In genomic region chr20:1467082-1467354, GRCh38 we compare ENCODE assay signal across 9 cellular contexts. TPM values are rescaled to one million over a fixed set of nuclear protein-coding genes. Genes with fewer than 3 reads are reported as not detected.
DNase-seq lines count a peak whose midpoint lies in the region; ATAC-seq and TF ChIP-seq lines count a peak whose summit lies in the region.
"Had no signal": no experiment of that assay in that cellular context is flagged by ENCODE, and none has a peak within 500 bp of the region (broad histone marks: within the 10 kb centered on the region; RNA-seq: fewer than 3 reads in every experiment).

No MANE protein-coding gene starts in this region.

- no TSS peak for BruUV-seq in Panc1 (replicated peaks; lab: Mats Ljungman, UMichigan)

- CTCF ChIA-PET in Panc1 (lab: Charles Lee) = interaction anchor here (4.1 kb wide), 1 partner anchor 37 kb away, joined by 16 read pairs; no protein-coding TSS in a partner anchor

- POLR2A ChIA-PET in Panc1 (lab: Charles Lee) = interaction anchor here (1.1 kb wide), 1 partner anchor 75 kb away, joined by 14 read pairs; no protein-coding TSS in a partner anchor

- H3K4me3 ChIP-seq in GM12865 (ENCODE audit: low read depth, low read length) = peak overlapping the region; percentile 22; the same call in 1 of the 2 replicates
- peak overlapping the region; percentile 52 to 88; a peak in 3 of 4 replicates for H3K4me3 ChIP-seq in Panc1 (ENCODE audit: low read depth in 2 of 2, low read length in 2 of 2)
- peak overlapping the region; percentile 77 to 95 (median 85) for H3K4me3 ChIP-seq in esophagus muscularis mucosa
- peak overlapping the region; percentile 77 to 97 (median 92) for H3K4me3 ChIP-seq in sigmoid colon

- TF ChIP-seq POLR2A in esophagus muscularis mucosa (IDR thresholded peaks at IDR 0.05; ENCODE audit: low read depth) (no peak), sigmoid colon (IDR thresholded peaks at IDR 0.05) (no peak)

- no peaks in the 10 kb centered on the region for H3K9me3 ChIP-seq in Panc1 (ENCODE audit: control insufficient read depth, insufficient read depth, low read depth, low read length)
- no peaks in the 10 kb centered on the region for H3K9me3 ChIP-seq in esophagus muscularis mucosa
- no peaks in the 10 kb centered on the region for H3K9me3 ChIP-seq in sigmoid colon
- H3K9me3 ChIP-seq: SJCRH30 had no signal

- 7% methylated on average over 7 of the region's 7 CpGs for WGBS in esophagus muscularis mucosa
- WGBS in sigmoid colon, 2 donors = 2 to 4% methylated on average over 7 of the region's 7 CpGs

- ATAC-seq in Panc1 = no peak

- H3K27me3 ChIP-seq in Panc1 (ENCODE audit: control insufficient read depth, insufficient read depth, low read length) (no peaks in the 10 kb centered on the region), esophagus muscularis mucosa (peaks cover 0 to 5% (median 0%) of the 10 kb centered on the region in 4 donors), sigmoid colon (no peaks in the 10 kb centered on the region)
- H3K27me3 ChIP-seq: SJCRH30 had no signal

- peaks cover 31% of the 10 kb centered on the region for H3K4me1 ChIP-seq in Panc1 (ENCODE audit: control insufficient read depth, insufficient read depth, low read length)
- peaks cover 36 to 61% (median 51%) of the 10 kb centered on the region in 4 donors for H3K4me1 ChIP-seq in esophagus muscularis mucosa
- peaks cover 0 to 45% (median 35%) of the 10 kb centered on the region in 4 donors for H3K4me1 ChIP-seq in sigmoid colon

- intact Hi-C loops in Panc1 (cut with micrococcal nuclease; ENCODE audit: unreplicated experiment) = loop anchor here (2.0 to 5.0 kb wide), 2 partner anchors 140 to 348 kb away; partner anchors contain the start of genes PSMF1 and SDCBP2
- intact Hi-C loops in esophagus muscularis mucosa (cut with DNase I) = loop anchor here (2.0 to 10.0 kb wide), 5 partner anchors 75 to 998 kb away; partner anchors contain the start of genes FKBP1A, PSMF1 and SDCBP2
- intact Hi-C loops in sigmoid colon (cut with DNase I) = loop anchor here (2.0 to 5.0 kb wide), 5 partner anchors 74 to 1005 kb away; partner anchors contain the start of genes CSNK2A1, FKBP1A, PSMF1 and SNRPB

- TF ChIP-seq EP300 in esophagus muscularis mucosa (IDR thresholded peaks at IDR 0.05) (no peak), sigmoid colon (IDR thresholded peaks at IDR 0.05) (no peak)

- TF ChIP-seq CTCF in GM12865 (IDR thresholded peaks at IDR 0.05; ENCODE audit: insufficient read depth, low read depth, low read length, missing control alignments) = no peak
- TF ChIP-seq CTCF in Panc1 (IDR thresholded peaks at IDR 0.05) = peak; percentile 55
- TF ChIP-seq CTCF in esophagus muscularis mucosa (IDR thresholded peaks at IDR 0.05) = no peak
- TF ChIP-seq CTCF in sigmoid colon (IDR thresholded peaks at IDR 0.05) = no peak

- no peak overlapping the region; the same call in 1 of the 2 replicates for H3K27ac ChIP-seq in Panc1 (ENCODE audit: low read length)
- peak overlapping the region; percentile 76 to 89 (median 83) for H3K27ac ChIP-seq in esophagus muscularis mucosa (replicated peaks in 1 of 4)
- peak overlapping the region; percentile 84 to 89 (median 87) for H3K27ac ChIP-seq in sigmoid colon

- DNase-seq in GM12865 (ENCODE audit: low read depth) (no peak), Panc1 (ENCODE audit: low read depth, low spot score) (no peak), esophagus muscularis mucosa (ENCODE audit: extremely low spot score) (no peak), sigmoid colon (no peak), DMS114 treated with DMSO at 0.1 percent for 48 hours (lab: John Stamatoyannopoulos, UW; ENCODE audit: unreplicated experiment) (no peak), NCI-H187 treated with DMSO at 0.1 percent for 48 hours (lab: John Stamatoyannopoulos, UW) (no peak), iPS-NIHi11 (ENCODE audit: low spot score) (no peak)
- DNase-seq in activated effector memory CD4-positive, alpha-beta T cell treated with Interleukin-2 at 50 U/mL for 16 hours = no peak

- in situ Hi-C loops in Panc1 (cut with HindIII; ENCODE audit: low pct_unique_long_range_greater_than_20kb, low sequenced_read_pairs) = no loop called here

- H3K36me3 ChIP-seq in Panc1 (ENCODE audit: control insufficient read depth, insufficient read depth, low read length) (peaks cover 7% of the 10 kb centered on the region), esophagus muscularis mucosa (peaks cover 0 to 25% (median 14%) of the 10 kb centered on the region in 4 donors), sigmoid colon (peaks cover 0 to 22% (median 0%) of the 10 kb centered on the region in 4 donors)

RNA-seq across cellular contexts. Expression of gene NSFL1C, which starts 0.4 kb away (rescaled TPM):
- total RNA-seq in Panc1 (2021; ENCODE audit: unreplicated experiment) = 151 TPM
- polyA plus RNA-seq in Panc1 (2012; ENCODE audit: insufficient read length) = 146 TPM
- 10 to 100 TPM; 33.6 to 62.4 (median 43.6) TPM for total RNA-seq in esophagus muscularis mucosa
- total RNA-seq in sigmoid colon = 10 to 100 TPM; 33.5 to 46.5 (median 40.5) TPM
- polyA plus RNA-seq in sigmoid colon = 10 to 100 TPM; 49.9 to 61.9 (median 55.0) TPM

RNA-seq across cellular contexts. Expression of gene SIRPB2, which starts 24.2 kb away (rescaled TPM):
- total RNA-seq in Panc1 (2021; ENCODE audit: unreplicated experiment) (not detected), esophagus muscularis mucosa (1 to 10 TPM; 4.7 to 8.1 (median 6.2) TPM), sigmoid colon (10 to 100 TPM in 1 of 4 donors, 1 to 10 TPM in 3; 6.6 to 10.2 (median 8.9) TPM)
- not detected for polyA plus RNA-seq in Panc1 (2012; ENCODE audit: insufficient read length)
- polyA plus RNA-seq in sigmoid colon = 1 to 10 TPM; 1.2 to 2.5 (median 2.3) TPM
- total RNA-seq: SJCRH30 had no signal

Comparison
In these comparisons a context has a peak if more than half of its experiments do, and no peak if none do; other contexts are left out.
1. H3K4me3 ChIP-seq: peak in every context shown above with its lines; median percentile 92 in sigmoid colon; 85 in esophagus muscularis mucosa; 70 in Panc1; 22 in GM12865.